In genomic region chr19:3108775-3109174, GRCh38 we compare ENCODE assay signal across 8 cellular contexts. TPM values are rescaled to one million over a fixed set of nuclear protein-coding genes. Genes with fewer than 3 reads are reported as not detected.
DNase-seq lines count a peak whose midpoint lies in the region; ATAC-seq and TF ChIP-seq lines count a peak whose summit lies in the region.

No MANE protein-coding gene starts in this region.

- no peaks in the 10 kb centered on the region for H3K9me3 Mint-ChIP-seq in WTC11

- CTCF ChIA-PET in WTC11 (lab: Charles Lee), result interaction anchor here (0.5 to 3.0 kb wide), 56 partner anchors 8 to 646 kb away, joined by 3 to 29 read pairs (median 4); partner anchors contain the start of genes GNA11 and ZNF57

- POLR2A ChIA-PET in WTC11 (lab: Charles Lee), result interaction anchor here (0.6 kb wide), 1 partner anchor 143 kb away, joined by 3 read pairs; no protein-coding TSS in a partner anchor

- TF ChIP-seq CTCF in WTC11 (IDR thresholded peaks at IDR 0.05), result peak; percentile 72

- in situ Hi-C loops in T47D (cut with HindIII; ENCODE audit: low pct_unique_long_range_greater_than_20kb, low sequenced_read_pairs), result no loop called here

- peaks cover 24% of the 10 kb centered on the region for H3K4me1 Mint-ChIP-seq in WTC11

- no peaks in the 10 kb centered on the region for H3K27me3 Mint-ChIP-seq in WTC11 (ENCODE audit: low read depth)

- DNase-seq in NCI-H1417 (lab: John Stamatoyannopoulos, UW) (peak; percentile 31 to 73 (median 48)), NCI-H1417 treated with DMSO at 0.1 percent for 48 hours (lab: John Stamatoyannopoulos, UW) (no peak), NCI-H146 treated with DMSO at 0.1 percent for 48 hours (lab: John Stamatoyannopoulos, UW; ENCODE audit: unreplicated experiment) (peak; percentile 14), WTC11 (ENCODE audit: low spot score) (peak; percentile 84), T47D (ENCODE audit: low read depth in 1 of 2, low spot score in 1 of 2) (peak; percentile 58 to 62), left colon (peak in 1 of 2 donors; percentile 80), NCI-H1048 (lab: John Stamatoyannopoulos, UW) (no peak)
- peak; percentile 28 for DNase-seq in stimulated activated CD8-positive, alpha-beta memory T cell treated with anti-CD3 and anti-CD28 coated beads, Interleukin-12 subunit alpha, Interleukin-12 subunit beta, amount 100 ng/mL, for 24 hours (ENCODE audit: extremely low read depth)

- 0 out of 2 replicates have a peak, but pooled peaks cover 2% of the 10 kb centered on the region for H3K36me3 Mint-ChIP-seq in WTC11

- ATAC-seq in WTC11, result peak; percentile 61
- peak; percentile 20 for ATAC-seq in left colon

- H3K4me3 Mint-ChIP-seq in WTC11, result no peak overlapping the region

- peak overlapping the region; percentile 86 for H3K27ac Mint-ChIP-seq in WTC11

- intact Hi-C loops in left colon (cut with DNase I, micrococcal nuclease), result loop anchor here in 1 of 2 donors (10.0 kb wide), 1 partner anchor 144 kb away; no protein-coding TSS in a partner anchor

TF ChIP-seq in WTC11, 78 proteins besides CTCF, POLR2A, EP300 and RAD21 (continues in another document):
- TF ChIP-seq ZNF423 (CRISPR knock-in tag; IDR thresholded peaks at IDR 0.05) (no peak), MAX (CRISPR knock-in tag; IDR thresholded peaks at IDR 0.05) (peak; percentile 86; the same call in 1 of the 2 replicates), JUN (CRISPR knock-in tag; IDR thresholded peaks at IDR 0.05) (no peak), STAT6 (CRISPR knock-in tag; conservative IDR thresholded peaks at IDR 0.05; ENCODE audit: low read depth) (no peak), SMAD4 (CRISPR knock-in tag; IDR thresholded peaks at IDR 0.05) (no peak), TCF7 (CRISPR knock-in tag; IDR thresholded peaks at IDR 0.05; ENCODE audit: low read depth) (no peak), ZNF281 (CRISPR knock-in tag; IDR thresholded peaks at IDR 0.05) (no peak), IRF2 (CRISPR knock-in tag; IDR thresholded peaks at IDR 0.05; ENCODE audit: borderline replicate concordance, low read depth) (no peak), ZNF317 (CRISPR knock-in tag; IDR thresholded peaks at IDR 0.05; ENCODE audit: borderline replicate concordance, low read depth) (no peak), NR3C1 (CRISPR knock-in tag; conservative IDR thresholded peaks at IDR 0.05; ENCODE audit: low read depth) (no peak), FOXK1 (CRISPR knock-in tag; IDR thresholded peaks at IDR 0.05) (no peak), MYBL2 (CRISPR knock-in tag; IDR thresholded peaks at IDR 0.05) (no peak)
- TF ChIP-seq, protein P1, sequence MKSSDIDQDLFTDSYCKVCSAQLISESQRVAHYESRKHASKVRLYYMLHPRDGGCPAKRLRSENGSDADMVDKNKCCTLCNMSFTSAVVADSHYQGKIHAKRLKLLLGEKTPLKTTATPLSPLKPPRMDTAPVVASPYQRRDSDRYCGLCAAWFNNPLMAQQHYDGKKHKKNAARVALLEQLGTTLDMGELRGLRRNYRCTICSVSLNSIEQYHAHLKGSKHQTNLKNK (CRISPR knock-in tag; IDR thresholded peaks at IDR 0.05), result no peak
- TF ChIP-seq, protein P2, sequence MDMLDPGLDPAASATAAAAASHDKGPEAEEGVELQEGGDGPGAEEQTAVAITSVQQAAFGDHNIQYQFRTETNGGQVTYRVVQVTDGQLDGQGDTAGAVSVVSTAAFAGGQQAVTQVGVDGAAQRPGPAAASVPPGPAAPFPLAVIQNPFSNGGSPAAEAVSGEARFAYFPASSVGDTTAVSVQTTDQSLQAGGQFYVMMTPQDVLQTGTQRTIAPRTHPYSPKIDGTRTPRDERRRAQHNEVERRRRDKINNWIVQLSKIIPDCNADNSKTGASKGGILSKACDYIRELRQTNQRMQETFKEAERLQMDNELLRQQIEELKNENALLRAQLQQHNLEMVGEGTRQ (CRISPR knock-in tag; IDR thresholded peaks at IDR 0.05), result peak; percentile 68
- TF ChIP-seq, protein P3, sequence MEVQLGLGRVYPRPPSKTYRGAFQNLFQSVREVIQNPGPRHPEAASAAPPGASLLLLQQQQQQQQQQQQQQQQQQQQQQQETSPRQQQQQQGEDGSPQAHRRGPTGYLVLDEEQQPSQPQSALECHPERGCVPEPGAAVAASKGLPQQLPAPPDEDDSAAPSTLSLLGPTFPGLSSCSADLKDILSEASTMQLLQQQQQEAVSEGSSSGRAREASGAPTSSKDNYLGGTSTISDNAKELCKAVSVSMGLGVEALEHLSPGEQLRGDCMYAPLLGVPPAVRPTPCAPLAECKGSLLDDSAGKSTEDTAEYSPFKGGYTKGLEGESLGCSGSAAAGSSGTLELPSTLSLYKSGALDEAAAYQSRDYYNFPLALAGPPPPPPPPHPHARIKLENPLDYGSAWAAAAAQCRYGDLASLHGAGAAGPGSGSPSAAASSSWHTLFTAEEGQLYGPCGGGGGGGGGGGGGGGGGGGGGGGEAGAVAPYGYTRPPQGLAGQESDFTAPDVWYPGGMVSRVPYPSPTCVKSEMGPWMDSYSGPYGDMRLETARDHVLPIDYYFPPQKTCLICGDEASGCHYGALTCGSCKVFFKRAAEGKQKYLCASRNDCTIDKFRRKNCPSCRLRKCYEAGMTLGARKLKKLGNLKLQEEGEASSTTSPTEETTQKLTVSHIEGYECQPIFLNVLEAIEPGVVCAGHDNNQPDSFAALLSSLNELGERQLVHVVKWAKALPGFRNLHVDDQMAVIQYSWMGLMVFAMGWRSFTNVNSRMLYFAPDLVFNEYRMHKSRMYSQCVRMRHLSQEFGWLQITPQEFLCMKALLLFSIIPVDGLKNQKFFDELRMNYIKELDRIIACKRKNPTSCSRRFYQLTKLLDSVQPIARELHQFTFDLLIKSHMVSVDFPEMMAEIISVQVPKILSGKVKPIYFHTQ (CRISPR knock-in tag; IDR thresholded peaks at IDR 0.05), result no peak
- TF ChIP-seq, protein P4, sequence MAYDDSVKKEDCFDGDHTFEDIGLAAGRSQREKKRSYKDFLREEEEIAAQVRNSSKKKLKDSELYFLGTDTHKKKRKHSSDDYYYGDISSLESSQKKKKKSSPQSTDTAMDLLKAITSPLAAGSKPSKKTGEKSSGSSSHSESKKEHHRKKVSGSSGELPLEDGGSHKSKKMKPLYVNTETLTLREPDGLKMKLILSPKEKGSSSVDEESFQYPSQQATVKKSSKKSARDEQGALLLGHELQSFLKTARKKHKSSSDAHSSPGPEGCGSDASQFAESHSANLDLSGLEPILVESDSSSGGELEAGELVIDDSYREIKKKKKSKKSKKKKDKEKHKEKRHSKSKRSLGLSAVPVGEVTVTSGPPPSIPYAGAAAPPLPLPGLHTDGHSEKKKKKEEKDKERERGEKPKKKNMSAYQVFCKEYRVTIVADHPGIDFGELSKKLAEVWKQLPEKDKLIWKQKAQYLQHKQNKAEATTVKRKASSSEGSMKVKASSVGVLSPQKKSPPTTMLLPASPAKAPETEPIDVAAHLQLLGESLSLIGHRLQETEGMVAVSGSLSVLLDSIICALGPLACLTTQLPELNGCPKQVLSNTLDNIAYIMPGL (CRISPR knock-in tag; IDR thresholded peaks at IDR 0.05), result no peak

RNA-seq across cellular contexts. Expression of gene GNA11, which starts 14.6 kb away (rescaled TPM):
- total RNA-seq in WTC11 (2021) (22.4 to 27.2 TPM (median 23.5 TPM) in 3 replicates), left colon (100 to 1,000 TPM; 215 to 248 TPM)

RNA-seq across cellular contexts. Expression of gene GNA15, which starts 27.1 kb away (rescaled TPM):
- total RNA-seq in WTC11 (2021), result 0.22 to 0.44 TPM (median 0.37 TPM) in 3 replicates
- total RNA-seq in left colon, result 1 to 10 TPM; 3.0 to 4.8 TPM

RNA-seq across cellular contexts. Expression of gene TLE5, which starts 46.5 kb away (rescaled TPM):
- total RNA-seq in WTC11 (2021) (233 to 249 TPM (median 246 TPM) in 3 replicates), left colon (100 to 1,000 TPM; 427 to 487 TPM)

Comparison
In these comparisons a context has a peak if more than half of its experiments do, and no peak if none do; other contexts are left out.
1. DNase-seq: peak in NCI-H1417 (3 of 3), NCI-H146 treated with DMSO at 0.1 percent for 48 hours (single experiment), WTC11 (single experiment), T47D (2 of 2) and stimulated activated CD8-positive, alpha-beta memory T cell treated with anti-CD3 and anti-CD28 coated beads, Interleukin-12 subunit alpha, Interleukin-12 subunit beta, amount 100 ng/mL, for 24 hours (single experiment); none in NCI-H1417 treated with DMSO at 0.1 percent for 48 hours (single experiment) and NCI-H1048 (single experiment).